Comparison of ENCODE assay signal across 32 cellular contexts in the genomic region with DNA sequence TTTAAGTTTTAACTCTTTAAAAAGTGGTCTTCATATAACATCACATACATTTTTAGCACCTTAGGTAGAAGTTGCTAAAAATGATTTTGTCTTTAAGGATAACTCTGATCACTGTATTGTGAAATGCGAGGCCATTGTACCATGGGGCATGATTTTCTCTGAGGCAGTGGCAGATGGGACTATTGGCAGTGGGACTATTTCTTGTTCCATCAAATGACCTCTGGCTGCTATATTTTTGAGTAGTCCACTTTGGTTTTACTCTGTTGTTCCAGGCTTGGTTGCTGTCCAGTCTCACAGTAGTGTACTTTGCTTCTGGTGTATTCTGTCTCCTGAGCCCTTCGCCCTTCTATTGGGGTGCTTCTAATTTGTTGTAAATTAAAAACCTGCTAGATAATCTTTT.
DNase-seq lines count a peak whose midpoint lies in the region; ATAC-seq and TF ChIP-seq lines count a peak whose summit lies in the region.
"Had no signal": no experiment of that assay in that cellular context is flagged by ENCODE, and none has a peak within 500 bp of the region (broad histone marks: within the 10 kb centered on the region; RNA-seq: fewer than 3 reads in every experiment).

No MANE protein-coding gene starts in this region.

- no peaks in the 10 kb centered on the region for H3K27me3 ChIP-seq in body of pancreas
- H3K27me3 ChIP-seq: BE2C; BLaER1; BLaER1 treated with 17β-estradiol and CSF1 and Interleukin-3, amounts not matched to agents 10 nM and 100 nM had no signal

- peak; percentile 83 for DNase-seq in G401 (ENCODE audit: low spot score)
- DNase-seq in cerebellar cortex (ENCODE audit: low spot score), result peak; percentile 81
- DNase-seq in cerebellum (ENCODE audit: low spot score), result peak; percentile 20
- no peak for DNase-seq in body of pancreas
- no peak for DNase-seq in activated T-helper 2 cell treated with anti-CD3 and anti-CD28 coated beads, Interferon-gamma antibody, Interleukin-2, Interleukin-4, amounts not matched to agents 10 μg/mL and 5 μg/mL and 100 μg/mL, durations not matched to agents 14 hours and 24 hours and 36 hours (ENCODE audit: low spot score)
- DNase-seq in naive thymus-derived CD8-positive, alpha-beta T cell, result no peak
- DNase-seq: 8988T; ACHN; AML-193; BE2C; Caco-2; Calu3; CD4-positive, alpha-beta memory T cell; CD4-positive, alpha-beta T cell; CD4-positive, CD25-positive, alpha-beta regulatory T cell; CD8-positive, alpha-beta memory T cell; CD8-positive, alpha-beta T cell; COR-L47; DMS 273 treated with DMSO at 0.1 percent for 48 hours; DMS153; DMS53; DMS79; DMS79 treated with DMSO at 0.1 percent for 48 hours; DND-41; EL had no signal

- no peak for ATAC-seq in body of pancreas
- ATAC-seq in naive thymus-derived CD8-positive, alpha-beta T cell, result no peak
- ATAC-seq: A549; CD8-positive, alpha-beta T cell had no signal

- no peak overlapping the region for H3K27ac ChIP-seq in body of pancreas
- H3K27ac ChIP-seq: 22Rv1; A549; BLaER1; BLaER1 treated with 17β-estradiol and CSF1 and Interleukin-3, amounts not matched to agents 10 nM and 100 nM; C4-2B had no signal

- no peaks in the 10 kb centered on the region for H3K4me1 ChIP-seq in body of pancreas
- H3K4me1 ChIP-seq: A549, BE2C, BLaER1, Caco-2 had no signal

- POLR2A ChIA-PET in naive thymus-derived CD8-positive, alpha-beta T cell (lab: Charles Lee), result no interaction called here

- no peaks in the 10 kb centered on the region for H3K36me3 ChIP-seq in body of pancreas (replicated peaks in 1 of 2; ENCODE audit: insufficient read depth in 1 of 2, low read depth in 2 of 2)
- H3K36me3 ChIP-seq: BE2C; BLaER1; BLaER1 treated with 17β-estradiol and CSF1 and Interleukin-3, amounts not matched to agents 10 nM and 100 nM had no signal

- H3K4me1 Mint-ChIP-seq in activated T-helper 2 cell treated with anti-CD3 and anti-CD28 coated beads, Interferon-gamma antibody, Interleukin-2, Interleukin-4, amounts not matched to agents 10 μg/mL and 5 μg/mL and 100 μg/mL, durations not matched to agents 14 hours and 24 hours and 36 hours (ENCODE audit: low read depth), result no peaks in the 10 kb centered on the region
- no peaks in the 10 kb centered on the region for H3K4me1 Mint-ChIP-seq in naive thymus-derived CD8-positive, alpha-beta T cell
- H3K4me1 Mint-ChIP-seq: B cell; CD14-positive monocyte; CD4-positive, alpha-beta memory T cell; CD4-positive, CD25-positive, alpha-beta regulatory T cell; CD8-positive, alpha-beta memory T cell had no signal

- H3K9me3 ChIP-seq in body of pancreas, result no peaks in the 10 kb centered on the region
- H3K9me3 ChIP-seq: A549, BE2C had no signal

- no peak overlapping the region for H3K27ac Mint-ChIP-seq in activated T-helper 2 cell treated with anti-CD3 and anti-CD28 coated beads, Interferon-gamma antibody, Interleukin-2, Interleukin-4, amounts not matched to agents 10 μg/mL and 5 μg/mL and 100 μg/mL, durations not matched to agents 14 hours and 24 hours and 36 hours
- H3K27ac Mint-ChIP-seq in naive thymus-derived CD8-positive, alpha-beta T cell, result no peak overlapping the region
- H3K27ac Mint-ChIP-seq: B cell; CD14-positive monocyte; CD4-positive, alpha-beta memory T cell; CD4-positive, alpha-beta T cell; CD4-positive, CD25-positive, alpha-beta regulatory T cell; CD8-positive, alpha-beta memory T cell; CD8-positive, alpha-beta T cell had no signal

- WGBS in body of pancreas, 2 donors, result 65 to 88% methylated on average over 2 of the region's 2 CpGs

- in situ Hi-C loops in G401 (cut with HindIII; ENCODE audit: low sequenced_read_pairs), result no loop called here

- intact Hi-C loops in body of pancreas (cut with DNase I), result no loop called here
- intact Hi-C loops in activated T-helper 2 cell treated with anti-CD3 and anti-CD28 coated beads, Interferon-gamma antibody, Interleukin-2, Interleukin-4, amounts not matched to agents 10 μg/mL and 5 μg/mL and 100 μg/mL, durations not matched to agents 14 hours and 24 hours and 36 hours (cut with micrococcal nuclease), result no loop called here

- TF ChIP-seq CTCF in body of pancreas (IDR thresholded peaks at IDR 0.05), result no peak

- H3K27me3 Mint-ChIP-seq in activated T-helper 2 cell treated with anti-CD3 and anti-CD28 coated beads, Interferon-gamma antibody, Interleukin-2, Interleukin-4, amounts not matched to agents 10 μg/mL and 5 μg/mL and 100 μg/mL, durations not matched to agents 14 hours and 24 hours and 36 hours (ENCODE audit: low read depth), result peaks cover 9% of the 10 kb centered on the region
- H3K27me3 Mint-ChIP-seq in naive thymus-derived CD8-positive, alpha-beta T cell, result peaks cover 11 to 27% (median 19%) of the 10 kb centered on the region in 5 donors
- H3K27me3 Mint-ChIP-seq: CD4-positive, CD25-positive, alpha-beta regulatory T cell had no signal

- TF ChIP-seq POLR2A in body of pancreas (IDR thresholded peaks at IDR 0.05), result no peak

- H3K9me3 Mint-ChIP-seq in activated T-helper 2 cell treated with anti-CD3 and anti-CD28 coated beads, Interferon-gamma antibody, Interleukin-2, Interleukin-4, amounts not matched to agents 10 μg/mL and 5 μg/mL and 100 μg/mL, durations not matched to agents 14 hours and 24 hours and 36 hours, result peaks cover 20% of the 10 kb centered on the region
- peaks cover 4 to 43% (median 27%) of the 10 kb centered on the region in 9 donors for H3K9me3 Mint-ChIP-seq in naive thymus-derived CD8-positive, alpha-beta T cell

- no peak overlapping the region for H3K4me3 Mint-ChIP-seq in activated T-helper 2 cell treated with anti-CD3 and anti-CD28 coated beads, Interferon-gamma antibody, Interleukin-2, Interleukin-4, amounts not matched to agents 10 μg/mL and 5 μg/mL and 100 μg/mL, durations not matched to agents 14 hours and 24 hours and 36 hours (ENCODE audit: low read depth)
- H3K4me3 Mint-ChIP-seq in naive thymus-derived CD8-positive, alpha-beta T cell, result no peak overlapping the region
- H3K4me3 Mint-ChIP-seq: B cell; CD14-positive monocyte; CD4-positive, alpha-beta memory T cell; CD4-positive, alpha-beta T cell; CD4-positive, CD25-positive, alpha-beta regulatory T cell; CD8-positive, alpha-beta memory T cell; CD8-positive, alpha-beta T cell had no signal

- no peaks in the 10 kb centered on the region for H3K36me3 Mint-ChIP-seq in activated T-helper 2 cell treated with anti-CD3 and anti-CD28 coated beads, Interferon-gamma antibody, Interleukin-2, Interleukin-4, amounts not matched to agents 10 μg/mL and 5 μg/mL and 100 μg/mL, durations not matched to agents 14 hours and 24 hours and 36 hours (ENCODE audit: low read depth)
- H3K36me3 Mint-ChIP-seq in naive thymus-derived CD8-positive, alpha-beta T cell, result peaks cover 2 to 25% (median 4%) of the 10 kb centered on the region in 3 donors
- H3K36me3 Mint-ChIP-seq: CD14-positive monocyte; CD4-positive, alpha-beta memory T cell; CD4-positive, CD25-positive, alpha-beta regulatory T cell; CD8-positive, alpha-beta memory T cell; CD8-positive, alpha-beta T cell had no signal

- H3K4me3 ChIP-seq in body of pancreas, result no peak overlapping the region
- H3K4me3 ChIP-seq: A549; BLaER1; BLaER1 treated with 17β-estradiol and CSF1 and Interleukin-3, amounts not matched to agents 10 nM and 100 nM had no signal

Comparison
In these comparisons a context has a peak if more than half of its experiments do, and no peak if none do; other contexts are left out.
1. DNase-seq: peak in G401 (single experiment), cerebellar cortex (single experiment) and cerebellum (single experiment); none in body of pancreas (0 of 4), activated T-helper 2 cell treated with anti-CD3 and anti-CD28 coated beads, Interferon-gamma antibody, Interleukin-2, Interleukin-4, amounts not matched to agents 10 μg/mL and 5 μg/mL and 100 μg/mL, durations not matched to agents 14 hours and 24 hours and 36 hours (single experiment) and naive thymus-derived CD8-positive, alpha-beta T cell (0 of 10).